ENCODE assay signal across 22 cellular contexts in the genomic region with DNA sequence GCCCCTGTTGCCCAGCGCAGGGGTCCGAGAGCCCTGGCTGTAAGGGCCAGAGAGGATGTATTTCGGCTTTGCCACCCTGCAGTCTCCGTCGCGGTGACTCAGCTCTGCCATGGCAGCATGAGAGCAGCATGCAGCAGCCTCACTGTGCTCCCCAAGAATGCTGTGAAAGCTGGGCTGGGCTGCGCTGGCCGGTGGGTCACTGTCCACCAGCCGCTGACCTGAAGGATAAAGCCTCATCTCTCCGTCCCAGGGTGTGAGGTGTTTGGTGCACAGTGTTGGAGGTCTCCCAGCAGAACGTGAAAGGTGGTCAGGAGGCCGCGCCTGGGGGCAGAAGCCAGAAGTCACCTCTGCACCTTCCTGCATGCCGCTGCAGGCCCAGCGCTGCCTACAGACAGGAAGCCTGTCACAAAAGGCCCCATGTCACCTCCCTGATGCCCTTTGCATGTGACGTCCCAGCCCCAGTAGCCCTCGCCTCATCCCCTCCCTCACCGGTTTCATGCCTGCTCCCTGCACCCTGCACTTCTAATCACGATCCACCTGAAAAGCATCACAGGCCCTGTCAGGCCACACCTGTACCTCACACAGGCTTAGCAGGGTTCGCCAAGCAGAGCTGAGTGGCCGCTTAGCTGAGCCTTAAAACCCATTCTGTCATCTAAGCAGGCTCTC.
A peak's percentile ranks its signal among the peaks of the same experiment; 100 is the strongest.
DNase-seq lines count a peak whose midpoint lies in the region; TF ChIP-seq lines count a peak whose summit lies in the region.
"Had no signal": no experiment of that assay in that cellular context is flagged by ENCODE, and none has a peak within 500 bp of the region (broad histone marks: within the 10 kb centered on the region; RNA-seq: fewer than 3 reads in every experiment).

No MANE protein-coding gene starts in this region.

- H3K4me1 ChIP-seq in esophagus muscularis mucosa, result no peaks in the 10 kb centered on the region
- no peaks in the 10 kb centered on the region for H3K4me1 ChIP-seq in vagina
- no peaks in the 10 kb centered on the region for H3K4me1 ChIP-seq in right atrium auricular region
- H3K4me1 ChIP-seq in prostate gland (replicated peaks), result no peaks in the 10 kb centered on the region
- H3K4me1 ChIP-seq: A549, Peyer's patch had no signal

- DNase-seq in RPMI8226 (peak; percentile 36), esophagus muscularis mucosa (ENCODE audit: extremely low spot score) (peak; percentile 87), neural crest cell (ENCODE audit: low read depth, low spot score) (no peak), vagina (ENCODE audit: extremely low spot score in 2 of 2) (peak; percentile 71 to 82), right atrium auricular region (ENCODE audit: low spot score) (no peak), prostate gland (ENCODE audit: low spot score) (no peak)
- no peak for DNase-seq in activated CD4-positive, alpha-beta T cell treated with anti-CD3 and anti-CD28 coated beads, Interleukin-2, amount 10 ng/mL, durations not matched to agents 24 days and 14 days
- DNase-seq: CD8-positive, alpha-beta memory T cell; DMS79 treated with DMSO at 0.1 percent for 48 hours; GF-D8; NCI-H1048; NCI-H1417; NCI-H1694; NCI-H2029 treated with DMSO at 0.1 percent for 48 hours; NCI-H2227 treated with DMSO at 0.1 percent for 48 hours; NCI-H526 treated with DMSO at 0.1 percent for 48 hours; Peyer's patch; SK-N-SH had no signal

- H3K27me3 ChIP-seq in esophagus muscularis mucosa, result peaks cover 0 to 14% (median 0%) of the 10 kb centered on the region in 4 donors
- H3K27me3 ChIP-seq in vagina, result no peaks in the 10 kb centered on the region
- no peaks in the 10 kb centered on the region for H3K27me3 ChIP-seq in right atrium auricular region
- H3K27me3 ChIP-seq in prostate gland (replicated peaks; ENCODE audit: insufficient read depth), result no peaks in the 10 kb centered on the region
- H3K27me3 ChIP-seq: Peyer's patch had no signal

- H3K27ac ChIP-seq in esophagus muscularis mucosa (replicated peaks in 1 of 4) (no peak overlapping the region), vagina (no peak overlapping the region), right atrium auricular region (no peak overlapping the region), prostate gland (no peak overlapping the region)
- H3K27ac ChIP-seq: A549, C4-2B, HL-60, Peyer's patch had no signal

- no peaks in the 10 kb centered on the region for H3K27me3 Mint-ChIP-seq in neural crest cell (ENCODE audit: low read depth)
- H3K27me3 Mint-ChIP-seq in activated CD4-positive, alpha-beta T cell treated with anti-CD3 and anti-CD28 coated beads, Interleukin-2, amount 10 ng/mL, durations not matched to agents 24 days and 14 days, result no peaks in the 10 kb centered on the region
- H3K27me3 Mint-ChIP-seq: B cell had no signal

- 97% methylated on average over 12 of the region's 21 CpGs for WGBS in esophagus muscularis mucosa
- 89% methylated on average over 20 of the region's 21 CpGs for WGBS in prostate gland

- H3K36me3 Mint-ChIP-seq in neural crest cell (ENCODE audit: low read depth), result no peaks in the 10 kb centered on the region
- H3K36me3 Mint-ChIP-seq in activated CD4-positive, alpha-beta T cell treated with anti-CD3 and anti-CD28 coated beads, Interleukin-2, amount 10 ng/mL, durations not matched to agents 24 days and 14 days (ENCODE audit: low read depth), result no peaks in the 10 kb centered on the region
- H3K36me3 Mint-ChIP-seq: CD8-positive, alpha-beta memory T cell had no signal

- H3K27ac Mint-ChIP-seq in neural crest cell (ENCODE audit: unreplicated experiment), result peak overlapping the region; percentile 71
- H3K27ac Mint-ChIP-seq in activated CD4-positive, alpha-beta T cell treated with anti-CD3 and anti-CD28 coated beads, Interleukin-2, amount 10 ng/mL, durations not matched to agents 24 days and 14 days, result no peak overlapping the region
- H3K27ac Mint-ChIP-seq: B cell had no signal

- TF ChIP-seq POLR2A in esophagus muscularis mucosa (IDR thresholded peaks at IDR 0.05; ENCODE audit: low read depth) (no peak), vagina (IDR thresholded peaks at IDR 0.05) (no peak), prostate gland (IDR thresholded peaks at IDR 0.05) (no peak)

- intact Hi-C loops in esophagus muscularis mucosa (cut with DNase I) (no loop called here), vagina (cut with DNase I) (no loop called here), prostate gland (cut with DNase I) (no loop called here)
- intact Hi-C loops in activated CD4-positive, alpha-beta T cell treated with anti-CD3 and anti-CD28 coated beads, Interleukin-2, amount 10 ng/mL, durations not matched to agents 24 days and 14 days (cut with micrococcal nuclease), result no loop called here

- no peaks in the 10 kb centered on the region for H3K36me3 ChIP-seq in esophagus muscularis mucosa
- H3K36me3 ChIP-seq in vagina, result no peaks in the 10 kb centered on the region
- no peaks in the 10 kb centered on the region for H3K36me3 ChIP-seq in right atrium auricular region
- no peaks in the 10 kb centered on the region for H3K36me3 ChIP-seq in prostate gland
- H3K36me3 ChIP-seq: Peyer's patch had no signal

- H3K4me3 Mint-ChIP-seq in neural crest cell, result no peak overlapping the region
- H3K4me3 Mint-ChIP-seq in activated CD4-positive, alpha-beta T cell treated with anti-CD3 and anti-CD28 coated beads, Interleukin-2, amount 10 ng/mL, durations not matched to agents 24 days and 14 days, result no peak overlapping the region
- H3K4me3 Mint-ChIP-seq: B cell; CD8-positive, alpha-beta memory T cell had no signal

- H3K4me3 ChIP-seq in esophagus muscularis mucosa (no peak overlapping the region), vagina (no peak overlapping the region), right atrium auricular region (no peak overlapping the region), prostate gland (no peak overlapping the region)
- H3K4me3 ChIP-seq: A549, Peyer's patch had no signal

- no peak for TF ChIP-seq EP300 in esophagus muscularis mucosa (IDR thresholded peaks at IDR 0.05)

- peaks cover 0 to 2% (median 0%) of the 10 kb centered on the region in 4 donors for H3K9me3 ChIP-seq in esophagus muscularis mucosa
- no peaks in the 10 kb centered on the region for H3K9me3 ChIP-seq in vagina
- H3K9me3 ChIP-seq in right atrium auricular region, result no peaks in the 10 kb centered on the region
- no peaks in the 10 kb centered on the region for H3K9me3 ChIP-seq in prostate gland
- H3K9me3 ChIP-seq: A549, Peyer's patch, SK-N-SH had no signal

- no peaks in the 10 kb centered on the region for H3K9me3 Mint-ChIP-seq in neural crest cell
- no peaks in the 10 kb centered on the region for H3K9me3 Mint-ChIP-seq in activated CD4-positive, alpha-beta T cell treated with anti-CD3 and anti-CD28 coated beads, Interleukin-2, amount 10 ng/mL, durations not matched to agents 24 days and 14 days

- no peak for TF ChIP-seq CTCF in esophagus muscularis mucosa (IDR thresholded peaks at IDR 0.05)
- TF ChIP-seq CTCF in neural crest cell (conservative IDR thresholded peaks at IDR 0.05), result no peak
- no peak for TF ChIP-seq CTCF in vagina (IDR thresholded peaks at IDR 0.05)
- no peak for TF ChIP-seq CTCF in right atrium auricular region (IDR thresholded peaks at IDR 0.05)
- TF ChIP-seq CTCF in prostate gland (IDR thresholded peaks at IDR 0.05), result no peak

- H3K4me1 Mint-ChIP-seq in neural crest cell, result peaks cover 10% of the 10 kb centered on the region
- no peaks in the 10 kb centered on the region for H3K4me1 Mint-ChIP-seq in activated CD4-positive, alpha-beta T cell treated with anti-CD3 and anti-CD28 coated beads, Interleukin-2, amount 10 ng/mL, durations not matched to agents 24 days and 14 days
- H3K4me1 Mint-ChIP-seq: B cell; CD8-positive, alpha-beta memory T cell had no signal

Comparison
In these comparisons a context has a peak if more than half of its experiments do, and no peak if none do; other contexts are left out.
1. DNase-seq: peak in RPMI8226 (single experiment), esophagus muscularis mucosa (single experiment) and vagina (2 of 2); none in neural crest cell (single experiment), right atrium auricular region (single experiment), prostate gland (single experiment) and activated CD4-positive, alpha-beta T cell treated with anti-CD3 and anti-CD28 coated beads, Interleukin-2, amount 10 ng/mL, durations not matched to agents 24 days and 14 days (single experiment).